In genomic region chrX:7085879-7086278, GRCh38 we compare ENCODE assay signal across 21 cellular contexts.
DNase-seq lines count a peak whose midpoint lies in the region; ATAC-seq and TF ChIP-seq lines count a peak whose summit lies in the region.
"Had no signal": no experiment of that assay in that cellular context is flagged by ENCODE, and none has a peak within 500 bp of the region (broad histone marks: within the 10 kb centered on the region; RNA-seq: fewer than 3 reads in every experiment).

No MANE protein-coding gene starts in this region.

- WGBS in body of pancreas, 2 donors: 81 to 84% methylated on average over 3 of the region's 3 CpGs

- intact Hi-C loops in body of pancreas (cut with DNase I) (no loop called here), posterior vena cava (cut with DNase I) (no loop called here)

- H3K36me3 ChIP-seq in DOHH2 (ENCODE audit: control insufficient read depth, low read length) (peaks cover 24% of the 10 kb centered on the region), body of pancreas (replicated peaks in 1 of 2; ENCODE audit: insufficient read depth in 1 of 2, low read depth in 2 of 2) (no peaks in the 10 kb centered on the region)
- H3K36me3 ChIP-seq: Peyer's patch, prostate gland, uterus had no signal

- TF ChIP-seq CTCF in DOHH2 (IDR thresholded peaks at IDR 0.05; ENCODE audit: low read depth, low read length, poor library complexity, severe bottlenecking): no peak
- no peak for TF ChIP-seq CTCF in body of pancreas (IDR thresholded peaks at IDR 0.05)

- H3K4me3 ChIP-seq in DOHH2 (ENCODE audit: low read length) (no peak overlapping the region), body of pancreas (no peak overlapping the region)
- H3K4me3 ChIP-seq: heart left ventricle, Peyer's patch, prostate gland, skin epidermis, uterus had no signal

- H3K9me3 ChIP-seq in DOHH2 (ENCODE audit: control insufficient read depth, insufficient read depth, low read length): no peaks in the 10 kb centered on the region
- no peaks in the 10 kb centered on the region for H3K9me3 ChIP-seq in body of pancreas
- H3K9me3 ChIP-seq: heart left ventricle, Peyer's patch, prostate gland, uterus had no signal

- ATAC-seq in HG03108 (IDR thresholded peaks at IDR 0.05; ENCODE audit: unreplicated experiment) (peak; percentile 24), body of pancreas (no peak)
- ATAC-seq in natural killer cell treated with Interleukin-12 subunit alpha and Interleukin-12 subunit beta and Interleukin-15 and Interleukin-18, amount 100 ng/mL, for 72 hours: no peak

- H3K9me3 Mint-ChIP-seq in natural killer cell treated with Interleukin-12 subunit alpha and Interleukin-12 subunit beta and Interleukin-15 and Interleukin-18, amount 100 ng/mL, for 72 hours: no peaks in the 10 kb centered on the region
- H3K9me3 Mint-ChIP-seq: endodermal cell, nephron progenitor cell had no signal

- peaks cover 14% of the 10 kb centered on the region for H3F3A ChIP-seq in DOHH2 (ENCODE audit: control insufficient read depth, insufficient read depth)

- no peaks in the 10 kb centered on the region for H4K20me1 ChIP-seq in DOHH2 (ENCODE audit: control insufficient read depth, insufficient read depth, low read depth, low read length)

- peak overlapping the region; percentile 34; the same call in 1 of the 2 replicates for H3K27ac ChIP-seq in DOHH2 (ENCODE audit: low read depth, low read length)
- no peak overlapping the region for H3K27ac ChIP-seq in body of pancreas
- H3K27ac ChIP-seq: heart left ventricle, Peyer's patch, prostate gland, skin epidermis, uterus had no signal

- H3K27ac Mint-ChIP-seq in natural killer cell treated with Interleukin-12 subunit alpha and Interleukin-12 subunit beta and Interleukin-15 and Interleukin-18, amount 100 ng/mL, for 72 hours: peak overlapping the region; percentile 16 to 76

- H3K27me3 ChIP-seq in DOHH2 (ENCODE audit: control insufficient read depth, low read length) (no peaks in the 10 kb centered on the region), body of pancreas (no peaks in the 10 kb centered on the region)
- H3K27me3 ChIP-seq: heart left ventricle, Peyer's patch, uterus had no signal

- H3K4me2 ChIP-seq in DOHH2 (ENCODE audit: low read length): peak overlapping the region; percentile 6; the same call in 1 of the 2 replicates

- TF ChIP-seq POLR2A in body of pancreas (IDR thresholded peaks at IDR 0.05): no peak

- H3K9me2 ChIP-seq in DOHH2 (replicated peaks; ENCODE audit: control insufficient read depth, low read length): no peaks in the 10 kb centered on the region

- H3K27me3 Mint-ChIP-seq in natural killer cell treated with Interleukin-12 subunit alpha and Interleukin-12 subunit beta and Interleukin-15 and Interleukin-18, amount 100 ng/mL, for 72 hours: no peaks in the 10 kb centered on the region

- no peaks in the 10 kb centered on the region for H3K36me3 Mint-ChIP-seq in natural killer cell treated with Interleukin-12 subunit alpha and Interleukin-12 subunit beta and Interleukin-15 and Interleukin-18, amount 100 ng/mL, for 72 hours

- peaks cover 76% of the 10 kb centered on the region for H3K4me1 ChIP-seq in DOHH2 (ENCODE audit: control insufficient read depth, low read length)
- no peaks in the 10 kb centered on the region for H3K4me1 ChIP-seq in body of pancreas
- H3K4me1 ChIP-seq: prostate gland, uterus had no signal

- H3K79me2 ChIP-seq in DOHH2 (ENCODE audit: control insufficient read depth, low read length): peaks cover 43% of the 10 kb centered on the region

- peaks cover 54 to 76% of the 10 kb centered on the region in 2 donors for H3K4me1 Mint-ChIP-seq in natural killer cell treated with Interleukin-12 subunit alpha and Interleukin-12 subunit beta and Interleukin-15 and Interleukin-18, amount 100 ng/mL, for 72 hours (ENCODE audit: low read depth in 2 of 2)

- H3K4me3 Mint-ChIP-seq in natural killer cell treated with Interleukin-12 subunit alpha and Interleukin-12 subunit beta and Interleukin-15 and Interleukin-18, amount 100 ng/mL, for 72 hours: peak overlapping the region; percentile 46
- H3K4me3 Mint-ChIP-seq: endodermal cell had no signal

- peak; percentile 15 for DNase-seq in UCSD-AML1 (lab: John Stamatoyannopoulos, UW; ENCODE audit: unreplicated experiment)
- DNase-seq in natural killer cell treated with Interleukin-12 subunit alpha and Interleukin-12 subunit beta and Interleukin-15 and Interleukin-18, amount 100 ng/mL, for 72 hours (ENCODE audit: low spot score): no peak
- DNase-seq in body of pancreas: no peak
- DNase-seq in posterior vena cava (ENCODE audit: low spot score): no peak
- DNase-seq in C1 segment of cervical spinal cord (lab: John Stamatoyannopoulos, UW): no peak
- DNase-seq: activated CD4-positive, alpha-beta T cell treated with anti-CD3 and anti-CD28 coated beads, Interleukin-2, amount 50 U/mL, for 4 hours; activated naive CD4-positive, alpha-beta T cell treated with anti-CD3 and anti-CD28 coated beads, Interleukin-2, amount 50 U/mL, for 16 hours; DMS153; endodermal cell; heart left ventricle; KG1; mammary epithelial cell; NCI-H1417; nephron progenitor cell; Peyer's patch; stimulated activated CD4-positive, alpha-beta T cell treated with anti-CD3 and anti-CD28 coated beads, Interleukin-4, amount 100 ng/mL, for 4 hours; uterus had no signal
